ENCODE assay signal across 35 cellular contexts in the genomic region with DNA sequence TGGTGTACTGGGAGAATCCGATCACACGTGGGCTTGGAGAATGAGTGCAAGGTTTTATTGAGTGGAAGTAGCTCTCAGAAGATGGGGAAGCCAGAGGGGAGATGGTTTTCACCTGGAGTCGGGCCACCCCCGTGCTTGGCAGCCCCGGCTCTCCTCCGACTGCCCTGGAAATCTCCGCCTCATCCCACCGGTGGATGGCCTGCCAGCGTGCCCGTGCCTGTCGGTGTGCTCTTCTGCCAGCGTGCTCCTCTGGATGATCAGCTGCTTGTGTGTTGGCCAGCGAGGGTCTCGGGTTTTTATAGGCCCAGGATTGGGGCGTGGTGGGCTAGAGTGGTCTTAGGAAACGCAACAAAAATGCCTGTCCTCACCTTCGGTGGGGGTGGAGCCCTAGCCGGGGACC.
"Had no signal": no experiment of that assay in that cellular context is flagged by ENCODE, and none has a peak within 500 bp of the region (broad histone marks: within the 10 kb centered on the region; RNA-seq: fewer than 3 reads in every experiment).

No MANE protein-coding gene starts in this region.

- H3K4me3 ChIP-seq: MG63 had no signal

- H3K9me3 ChIP-seq: MG63 had no signal

- H3K36me3 ChIP-seq: MG63 had no signal

- H3K27me3 ChIP-seq: MG63 had no signal

- DNase-seq: Karpas-422, Kasumi-1, MG63, MM.1S, MV-4-11, NCI-H1048, NCI-H1092, NCI-H1092 treated with DMSO at 0.1 percent for 48 hours, NCI-H1105, NCI-H1105 treated with DMSO at 0.1 percent for 48 hours, NCI-H1417, NCI-H1417 treated with DMSO at 0.1 percent for 48 hours, NCI-H1436, NCI-H1436 treated with DMSO at 0.1 percent for 48 hours, NCI-H146, NCI-H1694, NCI-H1694 treated with DMSO at 0.1 percent for 48 hours, NCI-H187, NCI-H187 treated with DMSO at 0.1 percent for 48 hours, NCI-H1930, NCI-H2029, NCI-H2029 treated with DMSO at 0.1 percent for 48 hours, NCI-H2081, NCI-H2081 treated with DMSO at 0.1 percent for 48 hours, NCI-H2107, NCI-H2171, NCI-H2171 treated with DMSO at 0.1 percent for 48 hours, NCI-H2227 treated with DMSO at 0.1 percent for 48 hours, NCI-H226, NCI-H345, NCI-H446, NCI-H446 treated with DMSO at 0.1 percent for 48 hours, NCI-H510A, NCI-H510A treated with DMSO at 0.1 percent for 48 hours, NCI-H524 had no signal
